ENCODE assay signal across 10 cellular contexts in the genomic region with DNA sequence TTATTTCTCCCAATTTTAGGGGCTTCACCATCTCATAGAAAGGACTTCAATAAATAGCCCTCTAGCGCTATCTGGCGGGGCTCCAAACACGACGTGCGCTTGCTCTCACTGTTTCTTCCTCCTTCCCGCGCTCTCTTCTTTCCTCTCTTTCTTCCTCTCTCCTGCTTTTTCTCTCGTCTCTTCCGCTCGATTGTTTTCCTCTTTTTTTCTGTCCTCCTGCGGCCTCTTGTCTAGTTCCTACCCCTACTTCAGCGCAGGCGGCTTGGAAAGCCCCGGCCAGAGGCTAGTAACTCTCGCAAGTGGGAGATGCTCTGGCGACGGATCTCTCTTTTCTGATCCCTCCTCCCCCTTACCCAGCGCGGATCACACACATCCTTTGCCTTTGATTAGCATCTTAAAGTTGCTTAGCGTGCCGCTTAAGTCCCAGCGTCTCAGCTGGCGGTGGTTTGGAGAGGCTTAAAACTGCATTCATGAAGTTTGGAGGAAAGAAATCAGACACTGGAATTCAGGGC. TPM values are rescaled to one million over a fixed set of nuclear protein-coding genes. Genes with fewer than 3 reads are reported as not detected.
DNase-seq lines count a peak whose midpoint lies in the region; ATAC-seq and TF ChIP-seq lines count a peak whose summit lies in the region.
"Had no signal": no experiment of that assay in that cellular context is flagged by ENCODE, and none has a peak within 500 bp of the region (broad histone marks: within the 10 kb centered on the region; RNA-seq: fewer than 3 reads in every experiment).

No MANE protein-coding gene starts in this region.

- H3K4me1 ChIP-seq in HUES64 (ENCODE audit: insufficient read depth, low read length) (peaks cover 49% of the 10 kb centered on the region), thyroid gland (peaks cover 5 to 7% of the 10 kb centered on the region in 2 donors)

- H3K9me3 ChIP-seq in HUES64 (ENCODE audit: insufficient read depth, low read depth, low read length) (no peaks in the 10 kb centered on the region), thyroid gland (no peaks in the 10 kb centered on the region)

- H3K4me3 ChIP-seq in AG10803 (ENCODE audit: low read length) (peak overlapping the region; percentile 31), HUES64 (ENCODE audit: low read length) (peak overlapping the region; percentile 57), choroid plexus epithelial cell (ENCODE audit: low read depth, low read length) (no peak overlapping the region), thyroid gland (replicated peaks in 1 of 3) (no peak overlapping the region)

- peaks cover 92% of the 10 kb centered on the region for H3K27me3 ChIP-seq in HUES64 (ENCODE audit: insufficient read depth, low read length)
- peaks cover 39% of the 10 kb centered on the region for H3K27me3 ChIP-seq in thyroid gland

- DNase-seq in AG10803 (ENCODE audit: low read depth) (no peak), choroid plexus epithelial cell (ENCODE audit: low read depth) (peak; percentile 68), midbrain (lab: John Stamatoyannopoulos, UW) (peak; percentile 20), NCI-H187 (lab: John Stamatoyannopoulos, UW) (no peak), thyroid gland (no peak), HuH-7.5 (ENCODE audit: low spot score) (no peak)
- DNase-seq: activated B cell treated with CpG ODN at 0.5 μM for 24 hours, naive B cell had no signal

- no peak overlapping the region for H3K27ac ChIP-seq in HUES64 (ENCODE audit: low read depth, low read length)
- H3K27ac ChIP-seq in thyroid gland = no peak overlapping the region

- intact Hi-C loops in thyroid gland (cut with DNase I) = no loop called here

- ATAC-seq in GM21515 (IDR thresholded peaks at IDR 0.05; ENCODE audit: unreplicated experiment) = no peak

- WGBS in HUES64 = under 1% methylated on average over 23 of the region's 23 CpGs
- WGBS in thyroid gland, 2 donors = 9 to 10% methylated on average over 23 of the region's 23 CpGs

- H3K36me3 ChIP-seq in HUES64 (ENCODE audit: insufficient read depth, low read length) (no peaks in the 10 kb centered on the region), thyroid gland (no peaks in the 10 kb centered on the region)

- TF ChIP-seq CTCF in AG10803 (conservative IDR thresholded peaks at IDR 0.05; ENCODE audit: low read length) = no peak
- peak; percentile 62 for TF ChIP-seq CTCF in choroid plexus epithelial cell (conservative IDR thresholded peaks at IDR 0.05; ENCODE audit: low read depth, low read length)
- TF ChIP-seq CTCF in thyroid gland (IDR thresholded peaks at IDR 0.05) = no peak

- no peak for TF ChIP-seq POLR2A in thyroid gland (IDR thresholded peaks at IDR 0.05)

- H3K9ac ChIP-seq in HUES64 (ENCODE audit: low read depth, low read length) = no peak overlapping the region

RNA-seq across cellular contexts. Expression of a gene that starts 6.2 kb away (rescaled TPM):
- 15.0 TPM for polyA plus RNA-seq in HUES64 (2013, experiment 1 of 2)
- polyA plus RNA-seq in HUES64 (2013, experiment 2 of 2) = 20.2 TPM
- 10 to 100 TPM; 14.8 to 28.4 (median 20.4) TPM for total RNA-seq in thyroid gland

Comparison
In these comparisons a context has a peak if more than half of its experiments do, and no peak if none do; other contexts are left out.
1. DNase-seq: peak in choroid plexus epithelial cell (single experiment) and midbrain (single experiment); none in AG10803 (single experiment), NCI-H187 (0 of 2), thyroid gland (0 of 2) and HuH-7.5 (single experiment).
2. H3K4me3 ChIP-seq: peak in AG10803 (single experiment) and HUES64 (single experiment); none in choroid plexus epithelial cell (single experiment) and thyroid gland (0 of 3).